ENCODE assay signal across 1 cellular context in genomic region chr12:6925543-6926279, GRCh38.
TF ChIP-seq lines count a peak whose summit lies in the region.

No MANE protein-coding gene starts in this region.

TF ChIP-seq in GM12878, 131 proteins besides CTCF, POLR2A, EP300 and RAD21:
- no peak for TF ChIP-seq ZNF622 (IDR thresholded peaks at IDR 0.05)
- peak; percentile 24 for TF ChIP-seq SP1 (IDR thresholded peaks at IDR 0.05; ENCODE audit: low read depth, low read length)
